In genomic region chr16:33643270-33643669, GRCh38 we compare ENCODE assay signal across 8 cellular contexts.
A peak's percentile ranks its signal among the peaks of the same experiment; 100 is the strongest.
DNase-seq lines count a peak whose midpoint lies in the region; ATAC-seq lines count a peak whose summit lies in the region.

No MANE protein-coding gene starts in this region.

- DNase-seq in superior temporal gyrus (ENCODE audit: extremely low spot score): peak; percentile 4

- ATAC-seq in GM18517 (IDR thresholded peaks at IDR 0.05; ENCODE audit: unreplicated experiment) (peak; percentile 81), GM19328 (IDR thresholded peaks at IDR 0.05; ENCODE audit: unreplicated experiment) (peak; percentile 65), GM21390 (IDR thresholded peaks at IDR 0.05; ENCODE audit: unreplicated experiment) (peak; percentile 88), GM21825 (IDR thresholded peaks at IDR 0.05; ENCODE audit: unreplicated experiment) (peak; percentile 82), HG02938 (IDR thresholded peaks at IDR 0.05; ENCODE audit: unreplicated experiment) (peak; percentile 71), HG03175 (IDR thresholded peaks at IDR 0.05; ENCODE audit: unreplicated experiment) (peak; percentile 80), HG03558 (IDR thresholded peaks at IDR 0.05; ENCODE audit: extremely low read depth, unreplicated experiment) (peak; percentile 67)

Comparison
In these comparisons a context has a peak if more than half of its experiments do, and no peak if none do; other contexts are left out.
1. Peak in every context shown above with its lines: DNase-seq and ATAC-seq.